In the genomic region with DNA sequence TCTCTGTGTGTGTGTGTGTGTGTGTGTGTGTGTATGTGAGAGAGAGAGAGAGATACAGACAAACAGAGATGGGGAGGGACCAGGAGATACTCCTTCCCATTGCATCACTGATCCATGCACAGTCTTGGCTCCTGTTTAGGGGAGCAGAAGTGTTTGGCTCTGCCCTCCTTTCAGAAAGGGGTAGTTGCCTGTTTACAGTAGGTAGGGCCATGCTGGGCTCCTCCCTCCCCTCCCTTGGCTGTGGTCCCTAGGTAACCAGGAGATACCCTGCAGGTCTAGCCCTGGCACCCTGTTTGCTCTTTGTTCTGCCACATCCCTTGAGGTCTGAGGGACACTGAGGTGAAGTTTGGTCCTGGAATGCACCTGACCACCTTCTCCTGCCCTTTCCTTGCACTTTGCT, we compare ENCODE assay signal across 33 cellular contexts.
"Had no signal": no experiment of that assay in that cellular context is flagged by ENCODE, and none has a peak within 500 bp of the region (broad histone marks: within the 10 kb centered on the region; RNA-seq: fewer than 3 reads in every experiment).

No MANE protein-coding gene starts in this region.

- ATAC-seq: activated CD4-positive, CD25-positive, alpha-beta regulatory T cell treated with anti-CD3 and anti-CD28 coated beads, Interleukin-2, amount 50 U/mL, for 24 hours; activated CD8-positive, alpha-beta memory T cell treated with anti-CD3 and anti-CD28 coated beads, Interleukin-2, amount 10 ng/mL, durations not matched to agents 7 days and 5 days; activated CD8-positive, alpha-beta T cell treated with anti-CD3 and anti-CD28 coated beads, Interleukin-2, amount 10 ng/mL, durations not matched to agents 7 days and 5 days; activated naive CD4-positive, alpha-beta T cell treated with anti-CD3 and anti-CD28 coated beads, Interleukin-2, amount 50 U/mL, for 72 hours; body of pancreas; effector memory CD8-positive, alpha-beta T cell; gastroesophageal sphincter; T-helper 17 cell had no signal

- H3K27ac ChIP-seq: adrenal gland, body of pancreas, esophagus squamous epithelium, gastroesophageal sphincter, WERI-Rb-1 had no signal

- DNase-seq: activated B cell treated with CpG ODN at 0.5 μM for 24 hours; activated CD4-positive, alpha-beta memory T cell treated with anti-CD3 and anti-CD28 coated beads for 36 hours; activated CD4-positive, alpha-beta T cell treated with anti-CD3 and anti-CD28 coated beads, Interleukin-2, amount 10 ng/mL, durations not matched to agents 24 days and 14 days; activated CD8-positive, alpha-beta memory T cell treated with anti-CD3 and anti-CD28 coated beads, Interleukin-2, amount 10 ng/mL, durations not matched to agents 7 days and 5 days; activated CD8-positive, alpha-beta memory T cell treated with anti-CD3 and anti-CD28 coated beads, Interleukin-2, amount 50 U/mL, for 4 hours; activated CD8-positive, alpha-beta T cell treated with anti-CD3 and anti-CD28 coated beads, Interleukin-2, amount 10 ng/mL, durations not matched to agents 7 days and 5 days; activated effector memory CD4-positive, alpha-beta T cell treated with anti-CD3 and anti-CD28 coated beads, Interleukin-2, amount 50 U/mL, for 16 hours; activated naive CD4-positive, alpha-beta T cell; activated naive CD4-positive, alpha-beta T cell treated with anti-CD3 and anti-CD28 coated beads, Interleukin-2, amount 10 ng/mL, durations not matched to agents 7 days and 5 days; activated T-cell treated with anti-CD3 and anti-CD28 coated beads, Interleukin-2, amount 50 U/mL, for 1 hour; activated T-cell treated with anti-CD3 and anti-CD28 coated beads, Interleukin-2, amount 50 U/mL, for 48 hours; adrenal gland; amygdala; aorta; body of pancreas; caudate nucleus; cortex of kidney; dermis blood vessel endothelial cell; effector CD4-positive, alpha-beta T cell; effector memory CD8-positive, alpha-beta T cell; erythroblast; esophagus squamous epithelium; foreskin melanocyte; T-helper 1 cell; T-helper 17 cell; T1000; WERI-Rb-1 had no signal

- H3K36me3 Mint-ChIP-seq: activated CD4-positive, alpha-beta memory T cell treated with anti-CD3 and anti-CD28 coated beads for 36 hours; activated CD8-positive, alpha-beta memory T cell treated with anti-CD3 and anti-CD28 coated beads, Interleukin-2, amount 10 ng/mL, durations not matched to agents 7 days and 5 days; activated naive CD4-positive, alpha-beta T cell treated with anti-CD3 and anti-CD28 coated beads, Interleukin-2, amount 10 ng/mL, durations not matched to agents 7 days and 5 days; activated naive CD4-positive, alpha-beta T cell treated with anti-CD3 and anti-CD28 coated beads, Interleukin-2, amount 50 U/mL, for 72 hours had no signal

- H3K9me3 ChIP-seq: adrenal gland, body of pancreas, esophagus squamous epithelium had no signal

- H3K4me3 ChIP-seq: adrenal gland, body of pancreas, esophagus squamous epithelium, gastroesophageal sphincter had no signal

- H3K36me3 ChIP-seq: adrenal gland, esophagus squamous epithelium, gastroesophageal sphincter, WERI-Rb-1 had no signal

- H3K4me1 ChIP-seq: adrenal gland, body of pancreas, esophagus squamous epithelium, gastroesophageal sphincter had no signal

- H3K9me3 Mint-ChIP-seq: activated B cell treated with CpG ODN at 0.5 μM for 24 hours; activated CD4-positive, alpha-beta memory T cell treated with anti-CD3 and anti-CD28 coated beads for 36 hours; activated CD4-positive, alpha-beta T cell treated with anti-CD3 and anti-CD28 coated beads, Interleukin-2, amount 10 ng/mL, durations not matched to agents 24 days and 14 days; activated naive CD4-positive, alpha-beta T cell treated with anti-CD3 and anti-CD28 coated beads, Interleukin-2, amount 10 ng/mL, durations not matched to agents 7 days and 5 days; activated naive CD4-positive, alpha-beta T cell treated with anti-CD3 and anti-CD28 coated beads, Interleukin-2, amount 50 U/mL, for 72 hours; activated T-helper 1 cell treated with anti-CD3 and anti-CD28 coated beads, Interleukin-12 subunit alpha, Interleukin-12 subunit beta, Interleukin-2, Interleukin-4 antibody, amounts not matched to agents 30 ng/mL and 10 ng/mL and 1 ng/mL, durations not matched to agents 14 hours and 24 hours and 36 hours; activated T-helper 2 cell treated with anti-CD3 and anti-CD28 coated beads, Interferon-gamma antibody, Interleukin-2, Interleukin-4, amounts not matched to agents 10 μg/mL and 5 μg/mL and 100 μg/mL, durations not matched to agents 14 hours and 24 hours and 36 hours; effector memory CD8-positive, alpha-beta T cell; T-helper 2 cell treated with Interferon-gamma antibody and Interleukin-4, amounts not matched to agents 5 μg/mL and 100 μg/mL, for 36 hours had no signal

- H3K4me3 Mint-ChIP-seq: activated B cell treated with CpG ODN at 0.5 μM for 24 hours; activated CD4-positive, alpha-beta memory T cell treated with anti-CD3 and anti-CD28 coated beads for 36 hours; activated CD4-positive, alpha-beta T cell treated with anti-CD3 and anti-CD28 coated beads, Interleukin-2, amount 10 ng/mL, durations not matched to agents 24 days and 14 days; activated CD8-positive, alpha-beta memory T cell treated with anti-CD3 and anti-CD28 coated beads, Interleukin-2, amount 10 ng/mL, durations not matched to agents 7 days and 5 days; activated CD8-positive, alpha-beta T cell treated with anti-CD3 and anti-CD28 coated beads, Interleukin-2, amount 10 ng/mL, durations not matched to agents 7 days and 5 days; activated naive CD4-positive, alpha-beta T cell treated with anti-CD3 and anti-CD28 coated beads, Interleukin-2, amount 10 ng/mL, durations not matched to agents 7 days and 5 days; activated T-helper 1 cell treated with anti-CD3 and anti-CD28 coated beads, Interleukin-12 subunit alpha, Interleukin-12 subunit beta, Interleukin-2, Interleukin-4 antibody, amounts not matched to agents 30 ng/mL and 10 ng/mL and 1 ng/mL, durations not matched to agents 14 hours and 24 hours and 36 hours; effector memory CD8-positive, alpha-beta T cell; T-helper 17 cell; T-helper 2 cell treated with Interferon-gamma antibody and Interleukin-4, amounts not matched to agents 5 μg/mL and 100 μg/mL, for 36 hours had no signal

- H3K4me1 Mint-ChIP-seq: activated B cell treated with CpG ODN at 0.5 μM for 24 hours; activated CD8-positive, alpha-beta memory T cell treated with anti-CD3 and anti-CD28 coated beads, Interleukin-2, amount 10 ng/mL, durations not matched to agents 7 days and 5 days; activated naive CD4-positive, alpha-beta T cell treated with anti-CD3 and anti-CD28 coated beads, Interleukin-2, amount 10 ng/mL, durations not matched to agents 7 days and 5 days had no signal

- H3K27me3 ChIP-seq: body of pancreas had no signal

- H3K27ac Mint-ChIP-seq: activated B cell treated with CpG ODN at 0.5 μM for 24 hours; activated CD4-positive, alpha-beta memory T cell treated with anti-CD3 and anti-CD28 coated beads for 36 hours; activated CD4-positive, alpha-beta T cell treated with anti-CD3 and anti-CD28 coated beads, Interleukin-2, amount 10 ng/mL, durations not matched to agents 24 days and 14 days; activated CD8-positive, alpha-beta memory T cell treated with anti-CD3 and anti-CD28 coated beads, Interleukin-2, amount 10 ng/mL, durations not matched to agents 7 days and 5 days; activated CD8-positive, alpha-beta T cell treated with anti-CD3 and anti-CD28 coated beads, Interleukin-2, amount 10 ng/mL, durations not matched to agents 7 days and 5 days; activated naive CD4-positive, alpha-beta T cell treated with anti-CD3 and anti-CD28 coated beads, Interleukin-2, amount 10 ng/mL, durations not matched to agents 7 days and 5 days; activated naive CD4-positive, alpha-beta T cell treated with anti-CD3 and anti-CD28 coated beads, Interleukin-2, amount 50 U/mL, for 72 hours; activated T-helper 2 cell treated with anti-CD3 and anti-CD28 coated beads, Interferon-gamma antibody, Interleukin-2, Interleukin-4, amounts not matched to agents 10 μg/mL and 5 μg/mL and 100 μg/mL, durations not matched to agents 14 hours and 24 hours and 36 hours; effector memory CD8-positive, alpha-beta T cell; T-helper 17 cell; T-helper 2 cell treated with Interferon-gamma antibody and Interleukin-4, amounts not matched to agents 5 μg/mL and 100 μg/mL, for 36 hours had no signal
